In genomic region chr16:57791903-57792461, GRCh38 we compare ENCODE assay signal across 11 cellular contexts.
"Had no signal": no experiment of that assay in that cellular context is flagged by ENCODE, and none has a peak within 500 bp of the region (broad histone marks: within the 10 kb centered on the region; RNA-seq: fewer than 3 reads in every experiment).

No MANE protein-coding gene starts in this region.

- ATAC-seq: activated CD4-positive, CD25-positive, alpha-beta regulatory T cell treated with anti-CD3 and anti-CD28 coated beads, Interleukin-2, amount 50 U/mL, for 24 hours; body of pancreas; stimulated activated naive B cell treated with anti-CD40 and anti-IgM and Interleukin-4, amounts not matched to agents 10 μg/mL and 1 μg/mL and 100 μg/mL, for 72 hours had no signal

- H3K4me3 ChIP-seq: body of pancreas, neural progenitor cell had no signal

- H3K4me2 ChIP-seq: neural progenitor cell had no signal

- H3K36me3 ChIP-seq: neural progenitor cell had no signal

- H3K9ac ChIP-seq: neural progenitor cell had no signal

- H3K27ac ChIP-seq: neural progenitor cell had no signal

- H3K27me3 ChIP-seq: body of pancreas had no signal

- H3K9me3 ChIP-seq: body of pancreas had no signal

- DNase-seq: amniotic stem cell; cerebellar nuclear complex; dermis blood vessel endothelial cell; endodermal cell; erythroblast; stimulated activated CD4-positive, alpha-beta T cell treated with anti-CD3 and anti-CD28 coated beads, Interleukin-2, amount 100 ng/mL, for 24 hours; stimulated activated naive B cell treated with anti-CD40 and anti-IgM and Interleukin-4, amounts not matched to agents 10 μg/mL and 1 μg/mL and 100 μg/mL, for 72 hours; substantia nigra had no signal

- H2AFZ ChIP-seq: neural progenitor cell had no signal
